In the genomic region with DNA sequence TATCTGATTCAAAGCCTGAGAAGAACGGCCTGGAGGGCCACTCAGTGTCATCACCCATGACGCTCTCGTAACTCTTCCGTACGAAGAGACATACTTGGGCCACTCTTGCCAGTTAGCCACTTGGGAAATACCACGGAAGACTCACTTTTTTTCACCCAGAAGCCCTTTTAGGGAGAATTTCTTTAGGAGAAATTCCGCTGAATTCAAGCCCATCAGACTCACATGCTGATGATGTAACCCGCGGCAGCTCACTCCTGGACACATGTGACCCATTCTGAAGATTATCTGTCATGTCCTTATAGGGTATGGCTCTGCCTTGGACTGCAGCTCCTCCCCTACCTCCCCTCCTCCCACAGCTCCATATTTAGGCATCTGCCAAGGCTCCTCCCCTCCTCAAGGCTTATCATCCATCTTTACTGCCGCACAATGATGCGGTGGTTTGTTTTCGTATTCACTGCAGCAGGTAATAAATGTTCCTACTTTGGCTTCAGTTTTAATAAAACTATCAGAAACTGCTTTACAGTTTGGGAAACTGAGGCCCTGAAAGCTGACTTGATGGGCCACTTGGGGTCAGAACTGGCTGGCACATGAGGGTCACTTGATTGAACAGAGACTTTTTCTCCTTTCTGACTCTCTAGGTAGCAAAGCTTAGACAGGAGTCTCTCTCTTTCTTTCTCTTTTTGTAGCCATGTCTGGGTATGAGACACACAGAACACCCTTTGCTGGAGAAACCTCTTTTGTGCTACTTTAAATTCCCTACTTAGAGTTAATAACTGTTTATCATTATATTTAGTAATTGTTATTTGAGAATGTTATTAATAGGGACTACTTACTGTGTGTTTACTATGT, we compare ENCODE assay signal across 1 cellular context.
TF ChIP-seq lines count a peak whose summit lies in the region.

No MANE protein-coding gene starts in this region.

TF ChIP-seq in K562, 482 proteins besides CTCF, POLR2A, EP300 and RAD21 (continued from another document and continues in another):
- TF ChIP-seq TRIM25 (IDR thresholded peaks at IDR 0.05; ENCODE audit: borderline replicate concordance) (no peak), ZZZ3 (IDR thresholded peaks at IDR 0.05) (no peak), PTTG1 (tag; IDR thresholded peaks at IDR 0.05; ENCODE audit: low read depth) (no peak), PPARD (CRISPR knock-in tag; IDR thresholded peaks at IDR 0.05) (no peak), PRDM10 (IDR thresholded peaks at IDR 0.05; ENCODE audit: partially characterized antibody) (no peak), ZNF609 (CRISPR knock-in tag; IDR thresholded peaks at IDR 0.05; ENCODE audit: borderline replicate concordance) (no peak), SP1 (CRISPR knock-in tag; IDR thresholded peaks at IDR 0.05) (no peak; the same call in none of the 2 replicates), PHTF2 (CRISPR knock-in tag; IDR thresholded peaks at IDR 0.05) (peak; percentile 66; the same call in 1 of the 2 replicates), ARID3A (IDR thresholded peaks at IDR 0.05; ENCODE audit: borderline replicate concordance, low read depth, low read length) (peak; percentile 31; the same call in 1 of the 2 replicates), ZNF408 (CRISPR knock-in tag; IDR thresholded peaks at IDR 0.05; ENCODE audit: low read depth) (no peak), ZNF175 (CRISPR knock-in tag; IDR thresholded peaks at IDR 0.05; ENCODE audit: low read depth) (peak; percentile 68), RFX1 (IDR thresholded peaks at IDR 0.05) (no peak), ZNF75A (CRISPR knock-in tag; IDR thresholded peaks at IDR 0.05) (no peak), MAZ (CRISPR knock-in tag; conservative IDR thresholded peaks at IDR 0.05 in 1 of 2, IDR thresholded peaks at IDR 0.05 in 1 of 2) (0 out of 4 replicates have a peak, but pooled peaks of 1 of the 2 experiments have one; percentile 7), GTF2A2 (tag; IDR thresholded peaks at IDR 0.05) (no peak), ZNF830 (CRISPR knock-in tag; IDR thresholded peaks at IDR 0.05) (no peak), RBFOX2 (IDR thresholded peaks at IDR 0.05; ENCODE audit: low read depth, low read length) (peak; percentile 66), SRSF1 (IDR thresholded peaks at IDR 0.05; ENCODE audit: low read depth, low read length) (no peak), EHMT2 (IDR thresholded peaks at IDR 0.05) (no peak), MAFG (tag; conservative IDR thresholded peaks at IDR 0.05) (peak; percentile 3; the same call in 1 of the 2 replicates), TSC22D4 (tag; IDR thresholded peaks at IDR 0.05) (no peak), CBFB (CRISPR knock-in tag; IDR thresholded peaks at IDR 0.05) (no peak), KLF16 (IDR thresholded peaks at IDR 0.05) (no peak), ZNF764 (CRISPR knock-in tag; IDR thresholded peaks at IDR 0.05; ENCODE audit: low read depth) (no peak), ARID2 (IDR thresholded peaks at IDR 0.05) (no peak), RB1 (IDR thresholded peaks at IDR 0.05; ENCODE audit: low read depth) (no peak), OTX1 (CRISPR knock-in tag; IDR thresholded peaks at IDR 0.05) (no peak), SIN3B (IDR thresholded peaks at IDR 0.05; ENCODE audit: low read depth) (no peak), SMARCA5 (IDR thresholded peaks at IDR 0.05) (no peak), ZNF384 (IDR thresholded peaks at IDR 0.05; ENCODE audit: low read depth, low read length) (no peak), DPF2 (IDR thresholded peaks at IDR 0.05) (peak; percentile 85), NFIC (IDR thresholded peaks at IDR 0.05) (no peak), RBM14 (IDR thresholded peaks at IDR 0.05; ENCODE audit: borderline replicate concordance, insufficient read depth, low read depth, low read length) (no peak)
- TF ChIP-seq, protein P1, sequence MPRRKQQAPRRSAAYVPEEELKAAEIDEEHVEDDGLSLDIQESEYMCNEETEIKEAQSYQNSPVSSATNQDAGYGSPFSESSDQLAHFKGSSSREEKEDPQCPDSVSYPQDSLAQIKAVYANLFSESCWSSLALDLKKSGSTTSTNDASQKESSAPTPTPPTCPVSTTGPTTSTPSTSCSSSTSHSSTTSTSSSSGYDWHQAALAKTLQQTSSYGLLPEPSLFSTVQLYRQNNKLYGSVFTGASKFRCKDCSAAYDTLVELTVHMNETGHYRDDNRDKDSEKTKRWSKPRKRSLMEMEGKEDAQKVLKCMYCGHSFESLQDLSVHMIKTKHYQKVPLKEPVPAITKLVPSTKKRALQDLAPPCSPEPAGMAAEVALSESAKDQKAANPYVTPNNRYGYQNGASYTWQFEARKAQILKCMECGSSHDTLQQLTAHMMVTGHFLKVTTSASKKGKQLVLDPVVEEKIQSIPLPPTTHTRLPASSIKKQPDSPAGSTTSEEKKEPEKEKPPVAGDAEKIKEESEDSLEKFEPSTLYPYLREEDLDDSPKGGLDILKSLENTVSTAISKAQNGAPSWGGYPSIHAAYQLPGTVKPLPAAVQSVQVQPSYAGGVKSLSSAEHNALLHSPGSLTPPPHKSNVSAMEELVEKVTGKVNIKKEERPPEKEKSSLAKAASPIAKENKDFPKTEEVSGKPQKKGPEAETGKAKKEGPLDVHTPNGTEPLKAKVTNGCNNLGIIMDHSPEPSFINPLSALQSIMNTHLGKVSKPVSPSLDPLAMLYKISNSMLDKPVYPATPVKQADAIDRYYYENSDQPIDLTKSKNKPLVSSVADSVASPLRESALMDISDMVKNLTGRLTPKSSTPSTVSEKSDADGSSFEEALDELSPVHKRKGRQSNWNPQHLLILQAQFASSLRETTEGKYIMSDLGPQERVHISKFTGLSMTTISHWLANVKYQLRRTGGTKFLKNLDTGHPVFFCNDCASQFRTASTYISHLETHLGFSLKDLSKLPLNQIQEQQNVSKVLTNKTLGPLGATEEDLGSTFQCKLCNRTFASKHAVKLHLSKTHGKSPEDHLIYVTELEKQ (CRISPR knock-in tag; IDR thresholded peaks at IDR 0.05): no peak
- TF ChIP-seq, protein P2, sequence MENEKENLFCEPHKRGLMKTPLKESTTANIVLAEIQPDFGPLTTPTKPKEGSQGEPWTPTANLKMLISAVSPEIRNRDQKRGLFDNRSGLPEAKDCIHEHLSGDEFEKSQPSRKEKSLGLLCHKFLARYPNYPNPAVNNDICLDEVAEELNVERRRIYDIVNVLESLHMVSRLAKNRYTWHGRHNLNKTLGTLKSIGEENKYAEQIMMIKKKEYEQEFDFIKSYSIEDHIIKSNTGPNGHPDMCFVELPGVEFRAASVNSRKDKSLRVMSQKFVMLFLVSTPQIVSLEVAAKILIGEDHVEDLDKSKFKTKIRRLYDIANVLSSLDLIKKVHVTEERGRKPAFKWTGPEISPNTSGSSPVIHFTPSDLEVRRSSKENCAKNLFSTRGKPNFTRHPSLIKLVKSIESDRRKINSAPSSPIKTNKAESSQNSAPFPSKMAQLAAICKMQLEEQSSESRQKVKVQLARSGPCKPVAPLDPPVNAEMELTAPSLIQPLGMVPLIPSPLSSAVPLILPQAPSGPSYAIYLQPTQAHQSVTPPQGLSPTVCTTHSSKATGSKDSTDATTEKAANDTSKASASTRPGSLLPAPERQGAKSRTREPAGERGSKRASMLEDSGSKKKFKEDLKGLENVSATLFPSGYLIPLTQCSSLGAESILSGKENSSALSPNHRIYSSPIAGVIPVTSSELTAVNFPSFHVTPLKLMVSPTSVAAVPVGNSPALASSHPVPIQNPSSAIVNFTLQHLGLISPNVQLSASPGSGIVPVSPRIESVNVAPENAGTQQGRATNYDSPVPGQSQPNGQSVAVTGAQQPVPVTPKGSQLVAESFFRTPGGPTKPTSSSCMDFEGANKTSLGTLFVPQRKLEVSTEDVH (IDR thresholded peaks at IDR 0.05; ENCODE audit: low read depth, partially characterized antibody): no peak
- TF ChIP-seq, protein P3, sequence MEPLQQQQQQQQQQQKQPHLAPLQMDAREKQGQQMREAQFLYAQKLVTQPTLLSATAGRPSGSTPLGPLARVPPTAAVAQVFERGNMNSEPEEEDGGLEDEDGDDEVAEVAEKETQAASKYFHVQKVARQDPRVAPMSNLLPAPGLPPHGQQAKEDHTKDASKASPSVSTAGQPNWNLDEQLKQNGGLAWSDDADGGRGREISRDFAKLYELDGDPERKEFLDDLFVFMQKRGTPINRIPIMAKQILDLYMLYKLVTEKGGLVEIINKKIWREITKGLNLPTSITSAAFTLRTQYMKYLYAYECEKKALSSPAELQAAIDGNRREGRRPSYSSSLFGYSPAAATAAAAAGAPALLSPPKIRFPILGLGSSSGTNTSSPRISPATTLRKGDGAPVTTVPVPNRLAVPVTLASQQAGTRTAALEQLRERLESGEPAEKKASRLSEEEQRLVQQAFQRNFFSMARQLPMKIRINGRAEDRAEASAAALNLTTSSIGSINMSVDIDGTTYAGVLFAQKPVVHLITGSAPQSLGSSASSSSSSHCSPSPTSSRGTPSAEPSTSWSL (CRISPR knock-in tag; IDR thresholded peaks at IDR 0.05; ENCODE audit: borderline replicate concordance): no peak
